ENCODE assay signal across 16 cellular contexts in genomic region chr12:12336049-12336411, GRCh38. TPM values are rescaled to one million over a fixed set of nuclear protein-coding genes. Genes with fewer than 3 reads are reported as not detected.
DNase-seq lines count a peak whose midpoint lies in the region; ATAC-seq and TF ChIP-seq lines count a peak whose summit lies in the region.
"Had no signal": no experiment of that assay in that cellular context is flagged by ENCODE, and none has a peak within 500 bp of the region (broad histone marks: within the 10 kb centered on the region; RNA-seq: fewer than 3 reads in every experiment).

No MANE protein-coding gene starts in this region.

- POLR2A ChIA-PET in T-cell (lab: Charles Lee): interaction anchor here in 1 of 2 donors (1.0 kb wide), 1 partner anchor 21 kb away, joined by 3 read pairs; the partner anchor contains the start of gene BORCS5

- no peaks in the 10 kb centered on the region for H3K9me3 Mint-ChIP-seq in nephron
- H3K9me3 Mint-ChIP-seq in T-cell: no peaks in the 10 kb centered on the region
- H3K9me3 Mint-ChIP-seq: activated CD4-positive, alpha-beta T cell treated with anti-CD3 and anti-CD28 coated beads, Interleukin-2, amount 10 ng/mL, durations not matched to agents 24 days and 14 days had no signal

- DNase-seq in ascending aorta (ENCODE audit: low spot score in 2 of 2) (peak in 1 of 2 donors; percentile 44), Right ventricle myocardium superior (no peak), T-cell (no peak), hepatic stellate cell (ENCODE audit: low spot score) (no peak), SJCRH30 (no peak)
- DNase-seq: activated CD4-positive, alpha-beta T cell treated with anti-CD3 and anti-CD28 coated beads, Interleukin-2, amount 10 ng/mL, durations not matched to agents 24 days and 14 days; activated naive CD4-positive, alpha-beta T cell treated with anti-CD3 and anti-CD28 coated beads, Interleukin-2, amount 50 U/mL, for 16 hours; CD4-positive, CD25-positive, alpha-beta regulatory T cell; glutamatergic neuron; GM23248; retina; transverse colon had no signal

- TF ChIP-seq CTCF in ascending aorta (IDR thresholded peaks at IDR 0.05) (no peak), nephron (IDR thresholded peaks at IDR 0.05; ENCODE audit: unreplicated experiment in 3 of 3) (no peak)

- H3K36me3 ChIP-seq in ascending aorta (peaks cover 0 to 6% of the 10 kb centered on the region in 2 donors), SJCRH30 (no peaks in the 10 kb centered on the region)
- H3K36me3 ChIP-seq: transverse colon had no signal

- peaks cover 44% of the 10 kb centered on the region for H3K4me1 Mint-ChIP-seq in nephron
- peaks cover 27 to 41% (median 27%) of the 10 kb centered on the region in 3 donors for H3K4me1 Mint-ChIP-seq in T-cell

- H3K36me3 Mint-ChIP-seq in nephron (ENCODE audit: low read depth) (no peaks in the 10 kb centered on the region), T-cell (no peaks in the 10 kb centered on the region)
- H3K36me3 Mint-ChIP-seq: CD4-positive, CD25-positive, alpha-beta regulatory T cell had no signal

- H3K4me3 Mint-ChIP-seq in nephron (no peak overlapping the region), T-cell (no peak overlapping the region)
- H3K4me3 Mint-ChIP-seq: activated CD4-positive, alpha-beta T cell treated with anti-CD3 and anti-CD28 coated beads, Interleukin-2, amount 10 ng/mL, durations not matched to agents 24 days and 14 days; CD4-positive, CD25-positive, alpha-beta regulatory T cell had no signal

- H3K27me3 ChIP-seq in ascending aorta: no peaks in the 10 kb centered on the region
- no peaks in the 10 kb centered on the region for H3K27me3 ChIP-seq in SJCRH30
- H3K27me3 ChIP-seq: transverse colon had no signal

- peaks cover 9 to 33% of the 10 kb centered on the region in 2 donors for H3K4me1 ChIP-seq in ascending aorta
- H3K4me1 ChIP-seq in SJCRH30: peaks cover 13% of the 10 kb centered on the region; the same call in 1 of the 2 replicates

- H3K27ac Mint-ChIP-seq in nephron (peak overlapping the region in 2 of 3 experiments; percentile 39 to 60), T-cell (no peak overlapping the region)
- H3K27ac Mint-ChIP-seq: activated CD4-positive, alpha-beta T cell treated with anti-CD3 and anti-CD28 coated beads, Interleukin-2, amount 10 ng/mL, durations not matched to agents 24 days and 14 days; CD4-positive, CD25-positive, alpha-beta regulatory T cell had no signal

- no peaks in the 10 kb centered on the region for H3K9me3 ChIP-seq in ascending aorta
- H3K9me3 ChIP-seq in SJCRH30 (replicated peaks): no peaks in the 10 kb centered on the region
- H3K9me3 ChIP-seq: transverse colon had no signal

- H3K4me3 ChIP-seq in ascending aorta: no peak overlapping the region
- no peak overlapping the region for H3K4me3 ChIP-seq in SJCRH30
- H3K4me3 ChIP-seq: GM23248, transverse colon had no signal

- ATAC-seq in GM18858 (IDR thresholded peaks at IDR 0.05; ENCODE audit: unreplicated experiment) (peak; percentile 66), HG02884 (IDR thresholded peaks at IDR 0.05; ENCODE audit: unreplicated experiment) (peak; percentile 54), Right ventricle myocardium superior (ENCODE audit: poor library complexity) (no peak), T-cell (replicated peaks in 1 of 4) (no peak)
- ATAC-seq: SK-N-SH treated with all-trans-retinoic acid at 6 μM for 48 hours had no signal

- peaks cover 9% of the 10 kb centered on the region for H3K27me3 Mint-ChIP-seq in nephron (ENCODE audit: low read depth)
- peaks cover 0 to 2% of the 10 kb centered on the region in 2 donors for H3K27me3 Mint-ChIP-seq in T-cell

- intact Hi-C loops in ascending aorta (cut with DNase I) (loop anchor here (10.0 kb wide), 2 partner anchors 751 to 781 kb away; no protein-coding TSS in a partner anchor), Right ventricle myocardium superior (cut with DNase I) (loop anchor here (10.0 kb wide), 1 partner anchor 751 kb away; no protein-coding TSS in a partner anchor)

- CTCF ChIA-PET in T-cell (lab: Charles Lee): interaction anchor here (0.6 to 1.6 kb wide), 4 partner anchors 9 to 22 kb away, joined by 3 to 4 read pairs (median 4); partner anchors contain the start of gene MANSC1 (in 1 of the 2)

- H3K27ac ChIP-seq in ascending aorta (peak overlapping the region; percentile 36 to 41), SJCRH30 (no peak overlapping the region)
- H3K27ac ChIP-seq: GM23248, transverse colon had no signal

RNA-seq across cellular contexts. Expression of gene MANSC1, which starts 14.0 kb away (rescaled TPM):
- total RNA-seq in ascending aorta (72.1 TPM), Right ventricle myocardium superior (7.9 TPM), T-cell (1 to 10 TPM in 2 of 5 donors, under 1 TPM in 3; 0.16 to 1.6 (median 0.96) TPM)
- not detected in 2 replicates for total RNA-seq in SJCRH30 (2014; rRNA removed; shearing (Covaris generic))

RNA-seq across cellular contexts. Expression of gene BORCS5, which starts 20.8 kb away (rescaled TPM):
- 3.0 TPM for total RNA-seq in ascending aorta
- total RNA-seq in Right ventricle myocardium superior: 7.8 TPM
- total RNA-seq in T-cell: 10 to 100 TPM; 18.0 to 34.0 (median 25.5) TPM
- total RNA-seq in SJCRH30 (2014; rRNA removed; shearing (Covaris generic)): 3.6 and 5.2 TPM in 2 replicates

Comparison
In these comparisons a context has a peak if more than half of its experiments do, and no peak if none do; other contexts are left out.
1. ATAC-seq: peak in GM18858 (single experiment) and HG02884 (single experiment); none in Right ventricle myocardium superior (single experiment) and T-cell (0 of 4).
2. H3K27ac Mint-ChIP-seq: peak in nephron (2 of 3); none in T-cell (0 of 2).